20 cellular contexts compared by ENCODE assay signal in the genomic region with DNA sequence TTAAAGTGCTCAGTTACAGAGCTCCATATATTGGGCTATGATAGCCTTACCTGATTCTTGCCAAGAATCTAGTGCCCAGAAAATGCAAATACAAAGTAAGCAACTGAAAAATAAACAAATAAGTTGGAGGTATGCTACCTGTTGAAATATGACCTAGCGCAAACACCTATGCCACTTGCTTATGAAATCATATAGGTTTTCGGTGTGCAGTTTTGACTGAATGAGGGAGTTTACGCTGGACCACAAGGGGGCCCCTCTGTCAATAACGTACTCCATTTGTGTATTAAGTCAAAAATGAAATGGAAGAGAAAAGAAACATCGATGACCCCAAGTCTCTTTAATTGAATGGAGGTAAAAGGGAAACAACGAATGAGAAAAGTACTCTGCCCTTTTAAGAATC.
A peak's percentile ranks its signal among the peaks of the same experiment; 100 is the strongest.
DNase-seq lines count a peak whose midpoint lies in the region; ATAC-seq and TF ChIP-seq lines count a peak whose summit lies in the region.
"Had no signal": no experiment of that assay in that cellular context is flagged by ENCODE, and none has a peak within 500 bp of the region (broad histone marks: within the 10 kb centered on the region; RNA-seq: fewer than 3 reads in every experiment).

No MANE protein-coding gene starts in this region.

- no peaks in the 10 kb centered on the region for H3K27me3 ChIP-seq in H9 (ENCODE audit: insufficient read depth, low read length)
- H3K27me3 ChIP-seq: adrenal gland, upper lobe of left lung had no signal

- H4K5ac ChIP-seq in H9 (ENCODE audit: insufficient read length, low read depth, low read length): no peak overlapping the region

- no peak overlapping the region for H2BK12ac ChIP-seq in H9 (ENCODE audit: insufficient read length, low read depth, low read length)

- no peak overlapping the region for H3K18ac ChIP-seq in H9 (ENCODE audit: insufficient read length, low read depth, low read length)

- CTCF ChIA-PET in OCI-LY7 (lab: Charles Lee; ENCODE audit: unreplicated experiment): no interaction called here

- H3K4me2 ChIP-seq in H9 (ENCODE audit: insufficient read depth, insufficient read length, low read length) (no peak overlapping the region), OCI-LY7 (ENCODE audit: low read length) (no peak overlapping the region)

- no peaks in the 10 kb centered on the region for H3K79me1 ChIP-seq in H9 (ENCODE audit: insufficient read depth, low read depth, low read length, poor library complexity, severe bottlenecking)

- no peak overlapping the region for H3K4ac ChIP-seq in H9 (ENCODE audit: low read depth, low read length)

- no CpG with 5 or more reads among the region's 6 CpGs for WGBS in H9 (ENCODE audit: extremely low coverage, insufficient read length, low lambda C conversion rate)

- H3K27me3 Mint-ChIP-seq in H9 (ENCODE audit: low read depth): no peaks in the 10 kb centered on the region

- DNase-seq in AG09309 (ENCODE audit: low read depth) (no peak), H9 (no peak), OCI-LY7 (ENCODE audit: low spot score) (no peak), fibroblast of mammary gland (ENCODE audit: low read depth) (no peak), DMS153 treated with DMSO at 0.1 percent for 48 hours (lab: John Stamatoyannopoulos, UW; ENCODE audit: unreplicated experiment) (no peak), MV-4-11 (lab: John Stamatoyannopoulos, UW) (no peak)
- DNase-seq: activated T-cell treated with anti-CD3 and anti-CD28 coated beads, Interleukin-2, amount 50 U/mL, for 72 hours; adrenal gland; AML-193; DND-41; NCI-H1694 treated with DMSO at 0.1 percent for 48 hours; NCI-H524 treated with DMSO at 0.1 percent for 48 hours; SHP77; stimulated activated naive CD4-positive, alpha-beta T cell; T1000; upper lobe of left lung had no signal

- TF ChIP-seq CTCF in AG09309 (IDR thresholded peaks at IDR 0.05; ENCODE audit: control insufficient read depth, insufficient read depth, low read depth, low read length, missing control alignments) (peak; percentile 3), H9 (conservative IDR thresholded peaks at IDR 0.05) (peak; percentile 47; the same call in 2 of the 3 replicates), OCI-LY7 (conservative IDR thresholded peaks at IDR 0.05; ENCODE audit: low read length) (peak; percentile 48), fibroblast of mammary gland (conservative IDR thresholded peaks at IDR 0.05; ENCODE audit: control insufficient read depth, insufficient read depth, low read depth, low read length) (peak; percentile 13)

- no peak overlapping the region for H3K23ac ChIP-seq in H9 (ENCODE audit: insufficient read length, low read depth, low read length)

- no peak overlapping the region for H3K14ac ChIP-seq in H9 (ENCODE audit: insufficient read depth, low read length)

- H3K56ac ChIP-seq in H9 (ENCODE audit: insufficient read length, low read depth, low read length): no peak overlapping the region

- intact Hi-C loops in OCI-LY7 (cut with micrococcal nuclease; ENCODE audit: unreplicated experiment): no loop called here

- H3K9me3 ChIP-seq in H9 (ENCODE audit: control insufficient read depth, low read depth, low read length) (no peaks in the 10 kb centered on the region), OCI-LY7 (ENCODE audit: low read length) (no peaks in the 10 kb centered on the region)
- H3K9me3 ChIP-seq: adrenal gland, upper lobe of left lung had no signal

- no peak overlapping the region for H3T11ph ChIP-seq in H9 (ENCODE audit: low read length)

- no peak overlapping the region for H3K4me3 Mint-ChIP-seq in H9
- H3K4me3 Mint-ChIP-seq: activated T-cell treated with anti-CD3 and anti-CD28 coated beads, Interleukin-2, amount 50 U/mL, for 72 hours had no signal

- no peak overlapping the region for H2BK120ac ChIP-seq in H9 (ENCODE audit: low read depth, low read length, poor library complexity, severe bottlenecking)

- H3K36me3 Mint-ChIP-seq in H9 (ENCODE audit: insufficient read depth in 1 of 3, low read depth in 3 of 3): no peaks in the 10 kb centered on the region

- H3K9me3 Mint-ChIP-seq in H9: no peaks in the 10 kb centered on the region
- H3K9me3 Mint-ChIP-seq: activated T-cell treated with anti-CD3 and anti-CD28 coated beads, Interleukin-2, amount 50 U/mL, for 72 hours had no signal

- H3K27ac ChIP-seq in H9 (ENCODE audit: insufficient read length, low read depth, low read length): no peak overlapping the region
- no peak overlapping the region for H3K27ac ChIP-seq in OCI-LY7 (ENCODE audit: low read depth, low read length, poor library complexity, severe bottlenecking)
- H3K27ac ChIP-seq: adrenal gland, coronary artery, upper lobe of left lung had no signal

- peaks cover 3 to 6% of the 10 kb centered on the region in 2 experiments for H3K4me1 Mint-ChIP-seq in H9

- H3K23me2 ChIP-seq in H9 (ENCODE audit: insufficient read length, low read depth, low read length, poor library complexity, severe bottlenecking): no peaks in the 10 kb centered on the region

- no peak overlapping the region for H4K8ac ChIP-seq in H9 (replicated peaks; ENCODE audit: insufficient read length, low read depth, low read length)

- no peaks in the 10 kb centered on the region for H3K4me1 ChIP-seq in H9 (ENCODE audit: insufficient read depth, low read length)
- H3K4me1 ChIP-seq in OCI-LY7 (ENCODE audit: insufficient read depth, low read length, poor library complexity, severe bottlenecking): no peaks in the 10 kb centered on the region
- H3K4me1 ChIP-seq: adrenal gland, upper lobe of left lung had no signal

- H3K27ac Mint-ChIP-seq in H9: no peak overlapping the region
- H3K27ac Mint-ChIP-seq: activated T-cell treated with anti-CD3 and anti-CD28 coated beads, Interleukin-2, amount 50 U/mL, for 72 hours had no signal

- H2AFZ ChIP-seq in H9 (ENCODE audit: low read length) (no peak overlapping the region), OCI-LY7 (ENCODE audit: low read length) (no peak overlapping the region)

- no peak overlapping the region for H4K91ac ChIP-seq in H9 (ENCODE audit: insufficient read length, low read depth, low read length)

- no peak overlapping the region for H2BK20ac ChIP-seq in H9 (ENCODE audit: low read depth, low read length, poor library complexity, severe bottlenecking)

- H3K79me2 ChIP-seq in H9 (ENCODE audit: insufficient read depth, low read length): no peaks in the 10 kb centered on the region
- H3K79me2 ChIP-seq in OCI-LY7 (ENCODE audit: insufficient read depth, low read depth, low read length): no peaks in the 10 kb centered on the region

- no peak overlapping the region for H2AK5ac ChIP-seq in H9 (ENCODE audit: insufficient read length, low read length)

- H3K9me2 ChIP-seq in OCI-LY7 (ENCODE audit: insufficient read depth, low read length): no peaks in the 10 kb centered on the region

- no peak for ATAC-seq in GM18861 (IDR thresholded peaks at IDR 0.05; ENCODE audit: unreplicated experiment)
- ATAC-seq in HG02970 (IDR thresholded peaks at IDR 0.05; ENCODE audit: low FRiP score, unreplicated experiment): no peak
- ATAC-seq: activated T-cell treated with anti-CD3 and anti-CD28 coated beads, Interleukin-2, amount 50 U/mL, for 72 hours; esophagus mucosa had no signal

- H3K9ac ChIP-seq in H9 (ENCODE audit: extremely low read depth, insufficient read length, low read length): no peak overlapping the region

- no peak overlapping the region for H3K4me3 ChIP-seq in AG09309 (ENCODE audit: control insufficient read depth, low read depth, low read length)
- H3K4me3 ChIP-seq in OCI-LY7 (ENCODE audit: low read depth, low read length, poor library complexity, severe bottlenecking): no peak overlapping the region
- H3K4me3 ChIP-seq in fibroblast of mammary gland (ENCODE audit: control insufficient read depth, low read depth, low read length): no peak overlapping the region
- H3K4me3 ChIP-seq: adrenal gland, coronary artery, upper lobe of left lung had no signal

- H4K20me1 ChIP-seq in H9 (ENCODE audit: control insufficient read depth, insufficient read depth, insufficient read length) (no peaks in the 10 kb centered on the region), OCI-LY7 (ENCODE audit: insufficient read depth, low read length) (no peaks in the 10 kb centered on the region)

- no peaks in the 10 kb centered on the region for H3K36me3 ChIP-seq in OCI-LY7 (ENCODE audit: insufficient read depth, low read length)
- H3K36me3 ChIP-seq: adrenal gland, upper lobe of left lung had no signal

- H2BK15ac ChIP-seq in H9 (ENCODE audit: low read depth, low read length): no peak overlapping the region

- no peak overlapping the region for H2BK5ac ChIP-seq in H9 (ENCODE audit: insufficient read length, low read length)

- POLR2A ChIA-PET in OCI-LY7 (lab: Charles Lee): no interaction called here

- no TSS peak for BruUV-seq in OCI-LY7 (replicated peaks; lab: Mats Ljungman, UMichigan)
